In the genomic region with DNA sequence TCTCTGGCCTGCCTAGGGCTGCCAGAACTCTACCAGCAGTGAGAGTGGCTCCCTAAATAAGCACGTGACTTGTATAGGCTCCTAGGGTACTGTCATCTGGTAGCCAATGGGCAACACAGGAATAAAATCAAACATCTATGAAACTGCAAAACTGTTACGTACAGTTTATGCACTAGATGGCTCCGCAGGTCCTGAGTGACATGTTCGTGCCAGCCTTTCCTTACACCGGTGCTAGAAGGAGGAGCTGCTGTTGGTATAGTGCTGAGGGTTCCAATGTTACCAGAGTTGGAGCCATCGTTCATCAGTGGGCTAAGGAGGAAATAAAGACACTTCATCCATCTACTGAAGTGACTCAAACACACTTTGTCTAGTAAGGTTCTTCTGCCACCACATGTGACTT, we compare ENCODE assay signal across 10 cellular contexts.
A peak's percentile ranks its signal among the peaks of the same experiment; 100 is the strongest.
DNase-seq lines count a peak whose midpoint lies in the region; ATAC-seq and TF ChIP-seq lines count a peak whose summit lies in the region.
"Had no signal": no experiment of that assay in that cellular context is flagged by ENCODE, and none has a peak within 500 bp of the region (broad histone marks: within the 10 kb centered on the region; RNA-seq: fewer than 3 reads in every experiment).

No MANE protein-coding gene starts in this region.

- H3K9me3 ChIP-seq in left ventricle myocardium inferior (replicated peaks), result no peaks in the 10 kb centered on the region
- no peaks in the 10 kb centered on the region for H3K9me3 ChIP-seq in OCI-LY7 (ENCODE audit: low read length)
- H3K9me3 ChIP-seq: lower lobe of right lung had no signal

- H3K4me1 ChIP-seq in left ventricle myocardium inferior (peaks cover 33% of the 10 kb centered on the region), OCI-LY7 (ENCODE audit: insufficient read depth, low read length, poor library complexity, severe bottlenecking) (no peaks in the 10 kb centered on the region), GM23338 (ENCODE audit: insufficient read depth) (no peaks in the 10 kb centered on the region)

- H3K27ac Mint-ChIP-seq in stimulated activated naive CD8-positive, alpha-beta T cell treated with anti-CD3 and anti-CD28 coated beads, Interleukin-15, amount 100 ng/mL, for 72 hours, result no peak overlapping the region
- no peak overlapping the region for H3K27ac Mint-ChIP-seq in GM23338

- BruUV-seq in OCI-LY7 (replicated peaks; lab: Mats Ljungman, UMichigan), result no TSS peak

- ATAC-seq in Right ventricle myocardium superior (ENCODE audit: poor library complexity) (peak; percentile 25), GM23338 (no peak), HG03432 (IDR thresholded peaks at IDR 0.05; ENCODE audit: unreplicated experiment) (no peak)
- ATAC-seq in stimulated activated naive CD8-positive, alpha-beta T cell treated with anti-CD3 and anti-CD28 coated beads, Interleukin-15, amount 100 ng/mL, for 72 hours, result peak; percentile 94
- ATAC-seq: lower lobe of right lung had no signal

- H3K4me3 ChIP-seq in left ventricle myocardium inferior (no peak overlapping the region), OCI-LY7 (ENCODE audit: low read depth, low read length, poor library complexity, severe bottlenecking) (no peak overlapping the region), epithelial cell of proximal tubule (ENCODE audit: low read depth, low read length) (no peak overlapping the region), GM23338 (no peak overlapping the region)
- H3K4me3 ChIP-seq: lower lobe of right lung had no signal

- H3K4me1 Mint-ChIP-seq in stimulated activated naive CD8-positive, alpha-beta T cell treated with anti-CD3 and anti-CD28 coated beads, Interleukin-15, amount 100 ng/mL, for 72 hours, result peaks cover 13% of the 10 kb centered on the region
- no peaks in the 10 kb centered on the region for H3K4me1 Mint-ChIP-seq in GM23338

- H3K4me2 ChIP-seq in OCI-LY7 (ENCODE audit: low read length), result no peak overlapping the region
- H3K4me2 ChIP-seq in GM23338, result no peak overlapping the region

- no peaks in the 10 kb centered on the region for H3K79me2 ChIP-seq in OCI-LY7 (ENCODE audit: insufficient read depth, low read depth, low read length)
- peaks cover 19% of the 10 kb centered on the region for H3K79me2 ChIP-seq in GM23338 (replicated peaks; ENCODE audit: insufficient read depth)

- POLR2A ChIA-PET in OCI-LY7 (lab: Charles Lee), result interaction anchor here (0.7 kb wide), 1 partner anchor 99 kb away, joined by 3 read pairs; no protein-coding TSS in a partner anchor

- intact Hi-C loops in Right ventricle myocardium superior (cut with DNase I), result no loop called here
- intact Hi-C loops in left ventricle myocardium inferior (cut with micrococcal nuclease), result no loop called here
- intact Hi-C loops in OCI-LY7 (cut with micrococcal nuclease; ENCODE audit: unreplicated experiment), result no loop called here

- CTCF ChIA-PET in OCI-LY7 (lab: Charles Lee; ENCODE audit: unreplicated experiment), result interaction anchor here (0.5 kb wide), 1 partner anchor 1062 kb away, joined by 3 read pairs; no protein-coding TSS in a partner anchor

- no peaks in the 10 kb centered on the region for H3K9me3 Mint-ChIP-seq in stimulated activated naive CD8-positive, alpha-beta T cell treated with anti-CD3 and anti-CD28 coated beads, Interleukin-15, amount 100 ng/mL, for 72 hours
- H3K9me3 Mint-ChIP-seq in GM23338, result no peaks in the 10 kb centered on the region

- no peak overlapping the region for H3K4me3 Mint-ChIP-seq in stimulated activated naive CD8-positive, alpha-beta T cell treated with anti-CD3 and anti-CD28 coated beads, Interleukin-15, amount 100 ng/mL, for 72 hours
- no peak overlapping the region for H3K4me3 Mint-ChIP-seq in GM23338

- H4K20me1 ChIP-seq in OCI-LY7 (ENCODE audit: insufficient read depth, low read length) (no peaks in the 10 kb centered on the region), GM23338 (replicated peaks; ENCODE audit: insufficient read depth) (peaks cover 26% of the 10 kb centered on the region)

- no peaks in the 10 kb centered on the region for H3F3A ChIP-seq in GM23338 (replicated peaks; ENCODE audit: low read depth)

- peaks cover 57% of the 10 kb centered on the region for H3K36me3 Mint-ChIP-seq in GM23338 (ENCODE audit: low read depth)

- H3K9me2 ChIP-seq in OCI-LY7 (ENCODE audit: insufficient read depth, low read length) (no peaks in the 10 kb centered on the region), GM23338 (ENCODE audit: insufficient read depth) (no peaks in the 10 kb centered on the region)

- no peak overlapping the region for H2AFZ ChIP-seq in OCI-LY7 (ENCODE audit: low read length)
- no peak overlapping the region for H2AFZ ChIP-seq in GM23338

- H3K27me3 Mint-ChIP-seq in stimulated activated naive CD8-positive, alpha-beta T cell treated with anti-CD3 and anti-CD28 coated beads, Interleukin-15, amount 100 ng/mL, for 72 hours, result no peaks in the 10 kb centered on the region
- H3K27me3 Mint-ChIP-seq in GM23338 (ENCODE audit: insufficient read depth, low read depth, poor library complexity), result no peaks in the 10 kb centered on the region

- H3K27me3 ChIP-seq in left ventricle myocardium inferior (ENCODE audit: low read depth) (no peaks in the 10 kb centered on the region), GM23338 (ENCODE audit: insufficient read depth) (no peaks in the 10 kb centered on the region)

- DNase-seq in Right ventricle myocardium superior (no peak), left ventricle myocardium inferior (no peak), OCI-LY7 (ENCODE audit: low spot score) (peak; percentile 44), epithelial cell of proximal tubule (ENCODE audit: low read depth) (no peak), SKM-1 (lab: John Stamatoyannopoulos, UW; ENCODE audit: unreplicated experiment) (no peak), GM23338 (ENCODE audit: low spot score) (no peak)
- peak in 1 of 2 donors; percentile 28 for DNase-seq in stimulated activated naive CD8-positive, alpha-beta T cell treated with anti-CD3 and anti-CD28 coated beads, Interleukin-15, amount 100 ng/mL, for 72 hours
- DNase-seq: lower lobe of right lung, MM.1S had no signal

- H3K27ac ChIP-seq in left ventricle myocardium inferior (replicated peaks) (no peak overlapping the region), OCI-LY7 (ENCODE audit: low read depth, low read length, poor library complexity, severe bottlenecking) (no peak overlapping the region), GM23338 (ENCODE audit: low read depth) (no peak overlapping the region)
- H3K27ac ChIP-seq: lower lobe of right lung had no signal

- TF ChIP-seq CTCF in left ventricle myocardium inferior (IDR thresholded peaks at IDR 0.05; ENCODE audit: borderline replicate concordance) (no peak), OCI-LY7 (conservative IDR thresholded peaks at IDR 0.05; ENCODE audit: low read length) (peak; percentile 45; the same call in 1 of the 2 replicates), epithelial cell of proximal tubule (conservative IDR thresholded peaks at IDR 0.05; ENCODE audit: low read depth, low read length) (peak; percentile 16), GM23338 (conservative IDR thresholded peaks at IDR 0.05; ENCODE audit: low read depth in 2 of 2) (peak in 1 of 2 experiments; percentile 32; a peak in 2 of 4 replicates)

- H3K36me3 ChIP-seq in left ventricle myocardium inferior, result peaks cover 71% of the 10 kb centered on the region
- H3K36me3 ChIP-seq in OCI-LY7 (ENCODE audit: insufficient read depth, low read length), result peaks cover 71% of the 10 kb centered on the region
- H3K36me3 ChIP-seq in GM23338 (ENCODE audit: insufficient read depth), result peaks cover 32% of the 10 kb centered on the region

TF ChIP-seq in GM23338, 12 proteins besides CTCF, POLR2A, EP300 and RAD21 (continues in another document):
- no peak for TF ChIP-seq ZNF114 (CRISPR knock-in tag; IDR thresholded peaks at IDR 0.05)
- TF ChIP-seq ZNF331 (CRISPR knock-in tag; IDR thresholded peaks at IDR 0.05; ENCODE audit: low read depth), result no peak
- TF ChIP-seq POLR2AphosphoS5 (IDR thresholded peaks at IDR 0.05; ENCODE audit: low read depth), result no peak

Comparison
In these comparisons a context has a peak if more than half of its experiments do, and no peak if none do; other contexts are left out.
1. ATAC-seq: peak in Right ventricle myocardium superior (single experiment) and stimulated activated naive CD8-positive, alpha-beta T cell treated with anti-CD3 and anti-CD28 coated beads, Interleukin-15, amount 100 ng/mL, for 72 hours (single experiment); none in GM23338 (single experiment) and HG03432 (single experiment).